In genomic region chr10:92690211-92691041, GRCh38 we compare ENCODE assay signal across 8 cellular contexts. TPM values are rescaled to one million over a fixed set of nuclear protein-coding genes. Genes with fewer than 3 reads are reported as not detected.
DNase-seq lines count a peak whose midpoint lies in the region; ATAC-seq and TF ChIP-seq lines count a peak whose summit lies in the region.

No MANE protein-coding gene starts in this region.

- no peaks in the 10 kb centered on the region for H3K36me3 ChIP-seq in CD4-positive, alpha-beta memory T cell (ENCODE audit: insufficient read depth, low read length)
- peaks cover 0 to 7% of the 10 kb centered on the region in 2 donors for H3K36me3 ChIP-seq in psoas muscle (ENCODE audit: insufficient read depth in 1 of 2, low read depth in 1 of 2)

- peak; percentile 23 for ATAC-seq in HG02763 (IDR thresholded peaks at IDR 0.05; ENCODE audit: unreplicated experiment)
- peak; percentile 24 for ATAC-seq in SK-N-SH treated with all-trans-retinoic acid at 6 μM for 48 hours
- ATAC-seq in activated naive CD4-positive, alpha-beta T cell treated with anti-CD3 and anti-CD28 coated beads, Interleukin-2, amount 50 U/mL, for 72 hours: peak; percentile 77 to 83
- peak; percentile 54 to 65 for ATAC-seq in left cardiac atrium
- ATAC-seq in psoas muscle: peak; percentile 54 to 67 (median 59)
- no peak for ATAC-seq in HG03280 (IDR thresholded peaks at IDR 0.05; ENCODE audit: unreplicated experiment)

- peaks cover 0 to 1% of the 10 kb centered on the region in 2 donors for H3K36me3 Mint-ChIP-seq in CD4-positive, alpha-beta memory T cell
- peaks cover 0 to 11% of the 10 kb centered on the region in 2 donors for H3K36me3 Mint-ChIP-seq in activated naive CD4-positive, alpha-beta T cell treated with anti-CD3 and anti-CD28 coated beads, Interleukin-2, amount 50 U/mL, for 72 hours

- H3K27ac Mint-ChIP-seq in CD4-positive, alpha-beta memory T cell: peak overlapping the region in 2 of 7 donors; percentile 70 to 84
- H3K27ac Mint-ChIP-seq in activated naive CD4-positive, alpha-beta T cell treated with anti-CD3 and anti-CD28 coated beads, Interleukin-2, amount 50 U/mL, for 72 hours: no peak overlapping the region

- POLR2A ChIA-PET in CD4-positive, alpha-beta memory T cell (lab: Charles Lee; ENCODE audit: partially characterized antibody): interaction anchor here (0.5 to 1.4 kb wide), 5 partner anchors 8 to 780 kb away, joined by 3 to 9 read pairs (median 4); partner anchors contain the start of gene EXOC6

- H3K27ac ChIP-seq in CD4-positive, alpha-beta memory T cell (ENCODE audit: low read depth, low read length): no peak overlapping the region
- peak overlapping the region; percentile 72 for H3K27ac ChIP-seq in psoas muscle

- peaks cover 25% of the 10 kb centered on the region for H3K4me1 ChIP-seq in CD4-positive, alpha-beta memory T cell (ENCODE audit: insufficient read depth, low read length)
- H3K4me1 ChIP-seq in psoas muscle: peaks cover 9% of the 10 kb centered on the region

- H3K9me3 Mint-ChIP-seq in CD4-positive, alpha-beta memory T cell: peaks cover 0 to 5% (median 0%) of the 10 kb centered on the region in 8 donors
- H3K9me3 Mint-ChIP-seq in activated naive CD4-positive, alpha-beta T cell treated with anti-CD3 and anti-CD28 coated beads, Interleukin-2, amount 50 U/mL, for 72 hours: no peaks in the 10 kb centered on the region

- peaks cover 37% of the 10 kb centered on the region for H3K27me3 ChIP-seq in CD4-positive, alpha-beta memory T cell (ENCODE audit: insufficient read depth, low read length)
- peaks cover 0 to 69% (median 33%) of the 10 kb centered on the region in 3 donors for H3K27me3 ChIP-seq in psoas muscle (ENCODE audit: insufficient read depth in 3 of 3, low read length in 2 of 3)

- H3K4me3 ChIP-seq in CD4-positive, alpha-beta memory T cell (ENCODE audit: low read length in 2 of 2): peak overlapping the region; percentile 43 to 47
- H3K4me3 ChIP-seq in psoas muscle: peak overlapping the region; percentile 70

- H3K4me3 Mint-ChIP-seq in CD4-positive, alpha-beta memory T cell: peak overlapping the region; percentile 76 to 91 (median 84)

- CTCF ChIA-PET in CD4-positive, alpha-beta memory T cell (lab: Charles Lee; ENCODE audit: partially characterized antibody): interaction anchor here (0.7 to 0.9 kb wide), 2 partner anchors 46 to 153 kb away, joined by 3 read pairs; no protein-coding TSS in a partner anchor

- intact Hi-C loops in CD4-positive, alpha-beta memory T cell (cut with micrococcal nuclease): loop anchor here (5.0 to 10.0 kb wide), 2 partner anchors 98 to 154 kb away; partner anchors contain the start of genes EXOC6 and KIF11
- intact Hi-C loops in left cardiac atrium (cut with DNase I): loop anchor here in 1 of 2 donors (10.0 kb wide), 1 partner anchor 124 kb away; no protein-coding TSS in a partner anchor
- intact Hi-C loops in psoas muscle (cut with DNase I): loop anchor here in 1 of 2 donors (10.0 kb wide), 1 partner anchor 124 kb away; no protein-coding TSS in a partner anchor

- H3K4me1 Mint-ChIP-seq in CD4-positive, alpha-beta memory T cell: peaks cover 9 to 33% (median 26%) of the 10 kb centered on the region in 4 donors

- 5 to 6% (median 5%) methylated on average over 70 to 77 of the region's 77 CpGs for WGBS in psoas muscle, 3 donors

- H3K27me3 Mint-ChIP-seq in CD4-positive, alpha-beta memory T cell: peaks cover 28 to 46% of the 10 kb centered on the region in 2 donors

- DNase-seq in CD4-positive, alpha-beta memory T cell: peak; percentile 43 to 67 (median 51)
- DNase-seq in activated naive CD4-positive, alpha-beta T cell treated with anti-CD3 and anti-CD28 coated beads, Interleukin-2, amount 50 U/mL, for 72 hours (ENCODE audit: low spot score in 2 of 2): peak; percentile 62 to 85
- DNase-seq in left cardiac atrium (peak; percentile 70), psoas muscle (peak; percentile 68 to 74), NCI-H1092 (lab: John Stamatoyannopoulos, UW) (no peak)

- no peaks in the 10 kb centered on the region for H3K9me3 ChIP-seq in CD4-positive, alpha-beta memory T cell (ENCODE audit: control insufficient read depth in 1 of 2, low read length in 2 of 2)
- peaks cover 4% of the 10 kb centered on the region for H3K9me3 ChIP-seq in psoas muscle

- TF ChIP-seq CTCF in psoas muscle (IDR thresholded peaks at IDR 0.05): no peak

TF ChIP-seq in SK-N-SH treated with all-trans-retinoic acid at 6 μM for 48 hours, 23 proteins besides CTCF, POLR2A, EP300 and RAD21:
- TF ChIP-seq ISL1 (CRISPR knock-in tag; IDR thresholded peaks at IDR 0.05) (no peak), ZNF70 (CRISPR knock-in tag; IDR thresholded peaks at IDR 0.05) (no peak), OSR1 (CRISPR knock-in tag; IDR thresholded peaks at IDR 0.05) (no peak), PPARA (CRISPR knock-in tag; IDR thresholded peaks at IDR 0.05; ENCODE audit: borderline replicate concordance) (no peak), SNAI2 (CRISPR knock-in tag; IDR thresholded peaks at IDR 0.05) (no peak), TSHZ2 (CRISPR knock-in tag; IDR thresholded peaks at IDR 0.05) (no peak), GLIS3 (CRISPR knock-in tag; IDR thresholded peaks at IDR 0.05) (no peak), CREB5 (CRISPR knock-in tag; IDR thresholded peaks at IDR 0.05; ENCODE audit: low read depth) (no peak), ZFP3 (CRISPR knock-in tag; IDR thresholded peaks at IDR 0.05) (no peak), TOX (CRISPR knock-in tag; IDR thresholded peaks at IDR 0.05; ENCODE audit: borderline replicate concordance) (no peak), RARB (CRISPR knock-in tag; IDR thresholded peaks at IDR 0.05) (no peak)

RNA-seq across cellular contexts. Expression of gene HHEX, which starts 0.7 kb away (rescaled TPM):
- total RNA-seq in CD4-positive, alpha-beta memory T cell: under 1 TPM in 1 of 2 experiments, not detected in 1; 0.32 TPM
- 1 to 10 TPM in 1 of 2 donors, under 1 TPM in 1; 0.98 to 1.2 TPM for polyA plus RNA-seq in CD4-positive, alpha-beta memory T cell
- total RNA-seq in activated naive CD4-positive, alpha-beta T cell treated with anti-CD3 and anti-CD28 coated beads, Interleukin-2, amount 50 U/mL, for 72 hours: under 1 TPM in 1 of 2 donors, not detected in 1; 0.46 TPM
- 1 to 10 TPM; 3.7 to 9.0 TPM for total RNA-seq in left cardiac atrium
- total RNA-seq in psoas muscle: 1 to 10 TPM; 1.7 to 3.3 (median 2.6) TPM
- polyA plus RNA-seq in psoas muscle: 1 to 10 TPM; 1.5 to 2.0 (median 1.9) TPM
